9 cellular contexts compared by ENCODE assay signal in the genomic region with DNA sequence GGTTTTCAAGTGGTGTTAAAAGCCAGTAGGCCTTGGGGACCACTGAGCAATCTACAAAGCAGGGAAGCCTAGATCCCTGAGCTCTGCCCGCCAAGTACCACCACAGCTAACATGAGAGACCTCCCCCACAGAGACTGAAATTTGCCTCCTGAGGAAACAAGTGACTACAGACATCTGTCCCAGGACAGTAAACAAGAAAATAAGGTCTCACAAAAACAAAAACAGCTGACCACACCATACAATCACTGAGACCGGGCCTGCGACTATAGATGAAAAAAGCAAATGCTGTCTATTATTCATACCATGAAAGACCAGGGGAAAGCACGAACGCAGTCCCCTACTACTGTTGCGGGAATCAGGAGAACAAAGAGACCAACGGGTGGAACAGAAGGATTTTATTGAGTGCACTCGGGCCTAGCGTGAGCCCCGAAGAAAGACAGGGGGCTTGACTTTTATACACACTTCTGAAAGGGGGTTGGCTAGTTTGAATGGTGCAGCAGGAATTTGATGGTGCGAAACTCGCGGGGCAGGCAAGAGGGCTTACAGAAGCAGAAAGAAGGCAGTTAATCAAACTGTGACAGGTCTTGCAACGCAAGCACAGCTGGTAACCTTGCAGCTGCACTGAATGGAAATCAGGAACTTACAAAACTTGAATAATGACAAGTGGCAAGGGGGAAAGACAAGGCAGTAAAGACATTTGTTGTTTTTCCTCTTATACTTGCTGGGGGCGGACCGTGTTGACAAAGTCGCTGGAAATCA. TPM values are rescaled to one million over a fixed set of nuclear protein-coding genes. Genes with fewer than 3 reads are reported as not detected.
A peak's percentile ranks its signal among the peaks of the same experiment; 100 is the strongest.
DNase-seq lines count a peak whose midpoint lies in the region; ATAC-seq, FAIRE-seq and TF ChIP-seq lines count a peak whose summit lies in the region.
"Not testable (repeated sequence)": the region's sequence is repeated elsewhere in the genome, so short reads cannot be mapped to it uniquely, and the experiment has no call there.
"Had no signal": no experiment of that assay in that cellular context is flagged by ENCODE, and none has a peak within 500 bp of the region (broad histone marks: within the 10 kb centered on the region; RNA-seq: fewer than 3 reads in every experiment).

No MANE protein-coding gene starts in this region.

- not testable (repeated sequence) for H3K9me3 Mint-ChIP-seq in CD4-positive, alpha-beta memory T cell; mesothelial cell of epicardium

- H3K4me3 Mint-ChIP-seq in CD4-positive, alpha-beta memory T cell, result peak overlapping the region; percentile 86 to 99 (median 96)
- peak overlapping the region; percentile 53 for H3K4me3 Mint-ChIP-seq in mesothelial cell of epicardium

- CTCF ChIA-PET in CD4-positive, alpha-beta memory T cell (lab: Charles Lee; ENCODE audit: partially characterized antibody), result interaction anchor here (0.6 kb wide), 1 partner anchor 13 kb away, joined by 3 read pairs; no protein-coding TSS in a partner anchor

- H3K36me3 ChIP-seq in CD4-positive, alpha-beta memory T cell (ENCODE audit: insufficient read depth, low read length), result not testable (repeated sequence)

- H3K27ac Mint-ChIP-seq in CD4-positive, alpha-beta memory T cell, result peak overlapping the region; percentile 97 to 100 (median 100)
- peak overlapping the region; percentile 100 for H3K27ac Mint-ChIP-seq in mesothelial cell of epicardium

- H3K9me3 ChIP-seq in CD4-positive, alpha-beta memory T cell (ENCODE audit: control insufficient read depth in 1 of 2, low read length in 2 of 2), result not testable (repeated sequence)

- ATAC-seq in GM19455 (IDR thresholded peaks at IDR 0.05; ENCODE audit: unreplicated experiment) (peak; percentile 36), HG03342 (IDR thresholded peaks at IDR 0.05; ENCODE audit: unreplicated experiment) (peak; percentile 42)

- not testable (repeated sequence) for FAIRE-seq in RCC 7860 (lab: Jason Lieb, UNC)

- DNase-seq in CD4-positive, alpha-beta memory T cell, result peak in 2 of 5 donors; percentile 17 to 41
- DNase-seq in RCC 7860 (ENCODE audit: low spot score), result peak; percentile 56
- DNase-seq in activated CD8-positive, alpha-beta memory T cell treated with anti-CD3 and anti-CD28 coated beads, Interleukin-2, amount 50 U/mL, for 48 hours, result peak; percentile 74
- not testable (repeated sequence) for DNase-seq in dorsolateral prefrontal cortex; mesothelial cell of epicardium (ENCODE audit: low spot score in 2 of 2, unreplicated experiment in 2 of 2)
- DNase-seq in stimulated activated CD4-positive, alpha-beta T cell treated with anti-CD3 and anti-CD28 coated beads, Interleukin-2, amount 100 ng/mL, for 24 hours, result peak; percentile 36 to 58

- peak overlapping the region; percentile 84 for H3K27ac ChIP-seq in CD4-positive, alpha-beta memory T cell (ENCODE audit: low read depth, low read length)
- H3K27ac ChIP-seq in dorsolateral prefrontal cortex, result peak overlapping the region in 38 of 59 donors; percentile 12 to 97 (median 66)

- POLR2A ChIA-PET in CD4-positive, alpha-beta memory T cell (lab: Charles Lee; ENCODE audit: partially characterized antibody), result interaction anchor here (1.1 to 1.3 kb wide), 4 partner anchors 13 to 1841 kb away, joined by 3 to 11 read pairs (median 5); no protein-coding TSS in a partner anchor

- peaks cover 19% of the 10 kb centered on the region for H3K4me1 ChIP-seq in CD4-positive, alpha-beta memory T cell (ENCODE audit: insufficient read depth, low read length)

- not testable (repeated sequence) for H3K36me3 Mint-ChIP-seq in CD4-positive, alpha-beta memory T cell; mesothelial cell of epicardium

- H3K27me3 ChIP-seq in CD4-positive, alpha-beta memory T cell (ENCODE audit: insufficient read depth, low read length); dorsolateral prefrontal cortex: not testable (repeated sequence)

- H3K4me1 Mint-ChIP-seq in CD4-positive, alpha-beta memory T cell, result peaks cover 9 to 31% (median 20%) of the 10 kb centered on the region in 4 donors
- peaks cover 10% of the 10 kb centered on the region for H3K4me1 Mint-ChIP-seq in mesothelial cell of epicardium

- TF ChIP-seq CTCF in dorsolateral prefrontal cortex (IDR thresholded peaks at IDR 0.05 in 54 of 56, conservative IDR thresholded peaks at IDR 0.05 in 2 of 56; ENCODE audit: low read depth in 1 of 56, partially characterized antibody in 56 of 56); mesothelial cell of epicardium (IDR thresholded peaks at IDR 0.05; ENCODE audit: unreplicated experiment): not testable (repeated sequence)

- H3K4me3 ChIP-seq in CD4-positive, alpha-beta memory T cell (ENCODE audit: low read length in 2 of 2), result not testable (repeated sequence)
- peak overlapping the region in 2 of 59 donors; percentile 64 to 78 for H3K4me3 ChIP-seq in dorsolateral prefrontal cortex

- intact Hi-C loops in CD4-positive, alpha-beta memory T cell (cut with micrococcal nuclease); dorsolateral prefrontal cortex (cut with DNase I): not testable (repeated sequence)

- H3K27me3 Mint-ChIP-seq in CD4-positive, alpha-beta memory T cell; mesothelial cell of epicardium (ENCODE audit: low read depth): not testable (repeated sequence)

RNA-seq across cellular contexts. Expression of a gene that starts 47.0 kb away (rescaled TPM):
- total RNA-seq in CD4-positive, alpha-beta memory T cell, result not detected
- polyA plus RNA-seq in CD4-positive, alpha-beta memory T cell, result not detected
- total RNA-seq in dorsolateral prefrontal cortex (1 to 10 TPM in 8 of 120 experiments, under 1 TPM in 2, not detected in 110; 0.85 to 3.5 (median 1.4) TPM), mesothelial cell of epicardium (not detected in 3 replicates)
- total RNA-seq: lung microvascular endothelial cell had no signal
